ENCODE assay signal across 1 cellular context in genomic region chr11:111926505-111927391, GRCh38.
TF ChIP-seq lines count a peak whose summit lies in the region.

No MANE protein-coding gene starts in this region.

TF ChIP-seq in HepG2, 621 proteins besides CTCF, POLR2A, EP300 and RAD21 (continued from another document and continues in another):
- TF ChIP-seq KIAA2018 (CRISPR knock-in tag; IDR thresholded peaks at IDR 0.05; ENCODE audit: borderline replicate concordance) (no peak), MEIS2 (CRISPR knock-in tag; IDR thresholded peaks at IDR 0.05) (peak; percentile 28; the same call in 1 of the 2 replicates), NR0B2 (CRISPR knock-in tag; IDR thresholded peaks at IDR 0.05) (no peak), MAX (IDR thresholded peaks at IDR 0.05) (peak; percentile 91), ZNF251 (CRISPR knock-in tag; IDR thresholded peaks at IDR 0.05) (no peak), DNMT1 (CRISPR knock-in tag; IDR thresholded peaks at IDR 0.05) (no peak), E2F1 (CRISPR knock-in tag; IDR thresholded peaks at IDR 0.05) (peak; percentile 85; the same call in 1 of the 2 replicates), PAX8 (CRISPR knock-in tag; IDR thresholded peaks at IDR 0.05; ENCODE audit: borderline replicate concordance) (no peak), ETS1 (CRISPR knock-in tag; IDR thresholded peaks at IDR 0.05) (no peak), ONECUT2 (CRISPR knock-in tag; IDR thresholded peaks at IDR 0.05) (peak; percentile 93), ZNF766 (CRISPR knock-in tag; IDR thresholded peaks at IDR 0.05; ENCODE audit: borderline replicate concordance) (peak; percentile 77; the same call in 1 of the 2 replicates), ZFP37 (CRISPR knock-in tag; IDR thresholded peaks at IDR 0.05; ENCODE audit: borderline replicate concordance) (peak; percentile 77; the same call in 1 of the 2 replicates), PRDM4 (CRISPR knock-in tag; IDR thresholded peaks at IDR 0.05; ENCODE audit: borderline replicate concordance) (peak; percentile 33; the same call in 1 of the 2 replicates), ZNF773 (CRISPR knock-in tag; IDR thresholded peaks at IDR 0.05; ENCODE audit: borderline replicate concordance) (no peak), MXD1 (CRISPR knock-in tag; IDR thresholded peaks at IDR 0.05) (no peak; the same call in 1 of the 2 replicates), ZNF569 (CRISPR knock-in tag; IDR thresholded peaks at IDR 0.05; ENCODE audit: borderline replicate concordance) (no peak), PHF5A (CRISPR knock-in tag; IDR thresholded peaks at IDR 0.05; ENCODE audit: low read depth, unreplicated experiment) (no peak), SAP130 (CRISPR knock-in tag; IDR thresholded peaks at IDR 0.05; ENCODE audit: low read depth) (peak; percentile 87), CREBL2 (CRISPR knock-in tag; IDR thresholded peaks at IDR 0.05; ENCODE audit: borderline replicate concordance) (no peak), TFDP1 (CRISPR knock-in tag; IDR thresholded peaks at IDR 0.05; ENCODE audit: borderline replicate concordance) (peak; percentile 87), KDM3A (CRISPR knock-in tag; IDR thresholded peaks at IDR 0.05; ENCODE audit: low read depth) (peak; percentile 70; the same call in 1 of the 2 replicates), FOXJ3 (CRISPR knock-in tag; IDR thresholded peaks at IDR 0.05; ENCODE audit: borderline replicate concordance) (no peak), THAP7 (CRISPR knock-in tag; IDR thresholded peaks at IDR 0.05) (peak; percentile 59; the same call in 1 of the 2 replicates), PBX2 (CRISPR knock-in tag; IDR thresholded peaks at IDR 0.05) (no peak), CBX1 (IDR thresholded peaks at IDR 0.05; ENCODE audit: low read depth) (no peak), UBTF (CRISPR knock-in tag; IDR thresholded peaks at IDR 0.05) (no peak), FIP1L1 (IDR thresholded peaks at IDR 0.05; ENCODE audit: borderline replicate concordance, insufficient read depth, low read depth, low read length) (no peak), POLR2AphosphoS5 (IDR thresholded peaks at IDR 0.05; ENCODE audit: low read depth, low read length) (peak; percentile 86), TP53 (CRISPR knock-in tag; conservative IDR thresholded peaks at IDR 0.05) (no peak), REXO4 (CRISPR knock-in tag; IDR thresholded peaks at IDR 0.05; ENCODE audit: borderline replicate concordance) (no peak), ZNF567 (CRISPR knock-in tag; IDR thresholded peaks at IDR 0.05; ENCODE audit: borderline replicate concordance) (no peak), MEF2D (CRISPR knock-in tag; IDR thresholded peaks at IDR 0.05) (peak; percentile 35; the same call in 1 of the 2 replicates), ISX (CRISPR knock-in tag; conservative IDR thresholded peaks at IDR 0.05) (no peak)
